5 cellular contexts compared by ENCODE assay signal in genomic region chr10:73663621-73664020, GRCh38. TPM values are rescaled to one million over a fixed set of nuclear protein-coding genes. Genes with fewer than 3 reads are reported as not detected.
"Had no signal": no experiment of that assay in that cellular context is flagged by ENCODE, and none has a peak within 500 bp of the region (broad histone marks: within the 10 kb centered on the region; RNA-seq: fewer than 3 reads in every experiment).

No MANE protein-coding gene starts in this region.

RNA-seq across cellular contexts. Expression of gene SYNPO2L, which starts 7.8 kb away (rescaled TPM):
- total RNA-seq: M059J, NCI-H460, OCI-LY7, RPMI7951, SJSA1 had no signal

RNA-seq across cellular contexts. Expression of gene MYOZ1, which starts 22.3 kb away (rescaled TPM):
- total RNA-seq: NCI-H460, OCI-LY7, RPMI7951, SJSA1 had no signal

RNA-seq across cellular contexts. Expression of gene AGAP5, which starts 34.3 kb away (rescaled TPM):
- total RNA-seq: RPMI7951 had no signal
